ENCODE assay signal across 8 cellular contexts in the genomic region with DNA sequence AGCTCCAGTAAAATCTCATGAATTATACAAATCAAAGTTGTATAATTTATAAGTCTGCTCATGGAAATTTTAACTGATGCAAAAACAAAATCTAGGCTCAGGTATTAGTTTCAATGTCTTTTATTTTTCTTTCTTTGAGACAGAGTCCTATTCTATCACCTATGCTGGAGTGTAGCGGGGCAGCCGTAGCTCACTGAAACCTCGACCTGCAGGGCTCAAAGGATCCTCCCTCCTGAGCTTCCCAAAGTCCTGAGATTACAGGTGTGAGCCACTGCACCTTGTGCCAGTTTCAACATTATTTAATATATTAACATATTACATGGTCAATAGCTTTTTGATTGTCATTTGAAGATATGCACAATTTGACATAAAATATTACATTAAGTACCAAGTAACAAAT.
"Had no signal": no experiment of that assay in that cellular context is flagged by ENCODE, and none has a peak within 500 bp of the region (broad histone marks: within the 10 kb centered on the region; RNA-seq: fewer than 3 reads in every experiment).

No MANE protein-coding gene starts in this region.

- H2AFZ ChIP-seq: GM23248 had no signal

- H3K9me3 Mint-ChIP-seq: H9 had no signal

- H3K4me3 ChIP-seq: GM23248 had no signal

- H3K27me3 Mint-ChIP-seq: IgD-negative memory B cell had no signal

- H3K36me3 Mint-ChIP-seq: IgD-negative memory B cell had no signal

- DNase-seq: GM23248, H9, HFFc6, KBM-7 had no signal

- H3K27ac Mint-ChIP-seq: H9, HFFc6, IgD-negative memory B cell had no signal

- H3K9ac ChIP-seq: GM23248 had no signal

- H3K4me3 Mint-ChIP-seq: H9, HFFc6, IgD-negative memory B cell had no signal

- H3K27ac ChIP-seq: GM23248, HL-60 had no signal

- ATAC-seq: HCT116, HepG2 had no signal
